Comparison of ENCODE assay signal across 24 cellular contexts in the genomic region with DNA sequence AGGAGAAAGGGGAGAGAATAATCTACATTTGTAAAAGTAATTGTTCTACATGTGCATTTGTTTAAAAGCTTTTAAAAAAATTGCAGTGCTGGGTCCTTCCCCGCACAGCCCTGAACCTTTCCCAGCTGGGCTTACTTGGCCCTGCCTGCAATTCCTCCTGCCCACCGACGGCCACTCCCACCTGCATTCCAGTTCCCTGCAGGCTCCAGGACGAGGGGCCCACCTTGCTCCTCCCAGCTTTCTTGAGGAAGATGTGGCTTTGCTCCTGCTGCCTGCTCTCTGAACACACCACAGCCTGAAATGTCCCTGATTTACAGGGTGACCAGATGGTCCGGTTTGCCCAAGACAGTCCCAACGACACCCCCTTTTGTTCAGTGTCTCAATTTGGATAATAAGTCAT.
DNase-seq lines count a peak whose midpoint lies in the region; ATAC-seq and TF ChIP-seq lines count a peak whose summit lies in the region.
"Had no signal": no experiment of that assay in that cellular context is flagged by ENCODE, and none has a peak within 500 bp of the region (broad histone marks: within the 10 kb centered on the region; RNA-seq: fewer than 3 reads in every experiment).

No MANE protein-coding gene starts in this region.

- ATAC-seq in left cardiac atrium = no peak
- no peak for ATAC-seq in HG03457 (IDR thresholded peaks at IDR 0.05; ENCODE audit: unreplicated experiment)
- ATAC-seq: body of pancreas; Right ventricle myocardium inferior; stimulated activated naive CD8-positive, alpha-beta T cell treated with anti-CD3 and anti-CD28 coated beads, Interleukin-15, amount 100 ng/mL, for 72 hours had no signal

- H3K9ac ChIP-seq in endodermal cell (ENCODE audit: extremely low read depth, low read length, poor library complexity, severe bottlenecking) = no peak overlapping the region
- no peak overlapping the region for H3K9ac ChIP-seq in mesendoderm (ENCODE audit: low read length)

- H3K4me3 ChIP-seq in left ventricle myocardium inferior (no peak overlapping the region), endodermal cell (ENCODE audit: low read length) (no peak overlapping the region), mesendoderm (ENCODE audit: low read length) (no peak overlapping the region), esophagus muscularis mucosa (no peak overlapping the region)
- H3K4me3 ChIP-seq: body of pancreas, colonic mucosa, smooth muscle cell, upper lobe of left lung had no signal

- H3K56ac ChIP-seq in mesendoderm (ENCODE audit: low read length) = no peak overlapping the region

- TF ChIP-seq POLR2A in esophagus muscularis mucosa (IDR thresholded peaks at IDR 0.05; ENCODE audit: low read depth) = no peak

- TF ChIP-seq CTCF in left ventricle myocardium inferior (IDR thresholded peaks at IDR 0.05; ENCODE audit: borderline replicate concordance) (no peak), endodermal cell (conservative IDR thresholded peaks at IDR 0.05) (peak; percentile 17), esophagus muscularis mucosa (IDR thresholded peaks at IDR 0.05) (no peak)

- H3K4me1 Mint-ChIP-seq in endodermal cell = peaks cover 15% of the 10 kb centered on the region
- H3K4me1 Mint-ChIP-seq: stimulated activated naive CD8-positive, alpha-beta T cell treated with anti-CD3 and anti-CD28 coated beads, Interleukin-15, amount 100 ng/mL, for 72 hours had no signal

- no peaks in the 10 kb centered on the region for H3K9me3 ChIP-seq in left ventricle myocardium inferior (replicated peaks)
- no peaks in the 10 kb centered on the region for H3K9me3 ChIP-seq in endodermal cell (ENCODE audit: control insufficient read depth, low read length)
- no peaks in the 10 kb centered on the region for H3K9me3 ChIP-seq in esophagus muscularis mucosa
- H3K9me3 ChIP-seq: body of pancreas, colonic mucosa, upper lobe of left lung had no signal

- 34 to 44% methylated on average over 6 of the region's 6 CpGs for WGBS in endodermal cell (ENCODE audit: insufficient coverage in 1 of 2, insufficient read length in 1 of 2), 2 experiments
- WGBS in mesendoderm (ENCODE audit: extremely low coverage, insufficient coverage, low lambda C conversion rate) = no CpG with 5 or more reads among the region's 6 CpGs
- WGBS in esophagus muscularis mucosa = 64% methylated on average over 6 of the region's 6 CpGs

- no peaks in the 10 kb centered on the region for H3K79me2 ChIP-seq in mesendoderm (ENCODE audit: control insufficient read depth, insufficient read depth, low read length)

- no peaks in the 10 kb centered on the region for H3K27me3 Mint-ChIP-seq in endodermal cell (ENCODE audit: insufficient read depth)
- H3K27me3 Mint-ChIP-seq: stimulated activated naive CD8-positive, alpha-beta T cell treated with anti-CD3 and anti-CD28 coated beads, Interleukin-15, amount 100 ng/mL, for 72 hours had no signal

- intact Hi-C loops in left ventricle myocardium inferior (cut with micrococcal nuclease) = no loop called here
- intact Hi-C loops in left cardiac atrium (cut with DNase I) = no loop called here
- intact Hi-C loops in esophagus muscularis mucosa (cut with DNase I) = no loop called here

- no peak overlapping the region for H3K23ac ChIP-seq in mesendoderm (ENCODE audit: low read length)

- H4K5ac ChIP-seq in mesendoderm (ENCODE audit: low read length) = no peak overlapping the region

- no peak overlapping the region for H2BK15ac ChIP-seq in mesendoderm (replicated peaks; ENCODE audit: low read depth)

- peaks cover 4% of the 10 kb centered on the region for H3K79me1 ChIP-seq in mesendoderm (ENCODE audit: low read length)

- H2AK5ac ChIP-seq in mesendoderm (ENCODE audit: low read length) = no peak overlapping the region

- no peak overlapping the region for H3K4ac ChIP-seq in mesendoderm (ENCODE audit: low read depth, low read length)

- peak overlapping the region; percentile 76 for H3K27ac Mint-ChIP-seq in endodermal cell
- H3K27ac Mint-ChIP-seq: activated naive CD8-positive, alpha-beta T cell treated with anti-CD3 and anti-CD28 coated beads, Interleukin-2, amount 10 ng/mL, durations not matched to agents 7 days and 5 days; activated T-helper 1 cell treated with anti-CD3 and anti-CD28 coated beads, Interleukin-12 subunit alpha, Interleukin-12 subunit beta, Interleukin-2, Interleukin-4 antibody, amounts not matched to agents 30 ng/mL and 10 ng/mL and 1 ng/mL, durations not matched to agents 14 hours and 24 hours and 36 hours; B cell; natural killer cell treated with Interleukin-12 subunit alpha and Interleukin-12 subunit beta and Interleukin-15 and Interleukin-18, amount 100 ng/mL, for 72 hours had no signal

- no peak overlapping the region for H2BK5ac ChIP-seq in mesendoderm (ENCODE audit: low read length)

- peak overlapping the region; percentile 45 for H3K27ac ChIP-seq in left ventricle myocardium inferior (replicated peaks)
- no peak overlapping the region for H3K27ac ChIP-seq in endodermal cell (ENCODE audit: low read depth, low read length)
- H3K27ac ChIP-seq in mesendoderm (ENCODE audit: low read depth, low read length) = no peak overlapping the region
- no peak overlapping the region for H3K27ac ChIP-seq in esophagus muscularis mucosa (replicated peaks in 1 of 4)
- H3K27ac ChIP-seq: body of pancreas, colonic mucosa, upper lobe of left lung had no signal

- H3K36me3 ChIP-seq in left ventricle myocardium inferior = no peaks in the 10 kb centered on the region
- no peaks in the 10 kb centered on the region for H3K36me3 ChIP-seq in endodermal cell (ENCODE audit: control insufficient read depth, insufficient read depth, low read length)
- no peaks in the 10 kb centered on the region for H3K36me3 ChIP-seq in mesendoderm (ENCODE audit: control insufficient read depth, insufficient read depth, low read length)
- H3K36me3 ChIP-seq in esophagus muscularis mucosa = peaks cover 0 to 7% (median 0%) of the 10 kb centered on the region in 4 donors
- H3K36me3 ChIP-seq: colonic mucosa, upper lobe of left lung had no signal

- no peaks in the 10 kb centered on the region for H3K27me3 ChIP-seq in left ventricle myocardium inferior (ENCODE audit: low read depth)
- H3K27me3 ChIP-seq in endodermal cell (ENCODE audit: control insufficient read depth, insufficient read depth, low read length, poor library complexity, severe bottlenecking) = no peaks in the 10 kb centered on the region
- no peaks in the 10 kb centered on the region for H3K27me3 ChIP-seq in mesendoderm (ENCODE audit: insufficient read depth, low read length, poor library complexity)
- H3K27me3 ChIP-seq in esophagus muscularis mucosa = no peaks in the 10 kb centered on the region
- H3K27me3 ChIP-seq: body of pancreas, colonic mucosa, upper lobe of left lung had no signal

- no peaks in the 10 kb centered on the region for H3K36me3 Mint-ChIP-seq in endodermal cell (ENCODE audit: low read depth)
- H3K36me3 Mint-ChIP-seq: activated naive CD8-positive, alpha-beta T cell treated with anti-CD3 and anti-CD28 coated beads, Interleukin-2, amount 10 ng/mL, durations not matched to agents 7 days and 5 days; natural killer cell treated with Interleukin-12 subunit alpha and Interleukin-12 subunit beta and Interleukin-15 and Interleukin-18, amount 100 ng/mL, for 72 hours had no signal

- H3K9me3 Mint-ChIP-seq in endodermal cell = no peaks in the 10 kb centered on the region
- H3K9me3 Mint-ChIP-seq: activated naive CD8-positive, alpha-beta T cell treated with anti-CD3 and anti-CD28 coated beads, Interleukin-2, amount 10 ng/mL, durations not matched to agents 7 days and 5 days; activated T-helper 1 cell treated with anti-CD3 and anti-CD28 coated beads, Interleukin-12 subunit alpha, Interleukin-12 subunit beta, Interleukin-2, Interleukin-4 antibody, amounts not matched to agents 30 ng/mL and 10 ng/mL and 1 ng/mL, durations not matched to agents 14 hours and 24 hours and 36 hours; natural killer cell treated with Interleukin-12 subunit alpha and Interleukin-12 subunit beta and Interleukin-15 and Interleukin-18, amount 100 ng/mL, for 72 hours; stimulated activated naive CD8-positive, alpha-beta T cell treated with anti-CD3 and anti-CD28 coated beads, Interleukin-15, amount 100 ng/mL, for 72 hours had no signal

- TF ChIP-seq EP300 in esophagus muscularis mucosa (IDR thresholded peaks at IDR 0.05) = no peak

- H4K8ac ChIP-seq in mesendoderm (ENCODE audit: low read depth, low read length) = no peak overlapping the region

- DNase-seq in left ventricle myocardium inferior (no peak), left cardiac atrium (no peak), endodermal cell (peak; percentile 93), mesendoderm (peak; percentile 87), esophagus muscularis mucosa (ENCODE audit: extremely low spot score) (no peak), DMS153 treated with DMSO at 0.1 percent for 48 hours (lab: John Stamatoyannopoulos, UW; ENCODE audit: unreplicated experiment) (no peak)
- no peak for DNase-seq in activated CD4-positive, alpha-beta T cell treated with anti-CD3 and anti-CD28 coated beads, Interleukin-2, amount 50 U/mL, for 4 hours
- DNase-seq: 8988T; activated naive CD8-positive, alpha-beta T cell treated with anti-CD3 and anti-CD28 coated beads, Interleukin-2, amount 10 ng/mL, durations not matched to agents 7 days and 5 days; body of pancreas; colonic mucosa; midbrain; NCI-H1105; NCI-H524 treated with DMSO at 0.1 percent for 48 hours; OCI-M1; stimulated activated CD4-positive, alpha-beta T cell treated with anti-CD3 and anti-CD28 coated beads, Interleukin-4, amount 100 ng/mL, for 1 hour; stimulated activated naive CD8-positive, alpha-beta T cell treated with anti-CD3 and anti-CD28 coated beads, Interleukin-15, amount 100 ng/mL, for 72 hours; upper lobe of left lung had no signal

- no peak overlapping the region for H3K4me2 ChIP-seq in mesendoderm (ENCODE audit: low read length)
- H3K4me2 ChIP-seq: smooth muscle cell had no signal

- no peak overlapping the region for H3K4me3 Mint-ChIP-seq in endodermal cell
- H3K4me3 Mint-ChIP-seq: activated naive CD8-positive, alpha-beta T cell treated with anti-CD3 and anti-CD28 coated beads, Interleukin-2, amount 10 ng/mL, durations not matched to agents 7 days and 5 days; activated T-helper 1 cell treated with anti-CD3 and anti-CD28 coated beads, Interleukin-12 subunit alpha, Interleukin-12 subunit beta, Interleukin-2, Interleukin-4 antibody, amounts not matched to agents 30 ng/mL and 10 ng/mL and 1 ng/mL, durations not matched to agents 14 hours and 24 hours and 36 hours; B cell; natural killer cell treated with Interleukin-12 subunit alpha and Interleukin-12 subunit beta and Interleukin-15 and Interleukin-18, amount 100 ng/mL, for 72 hours; stimulated activated naive CD8-positive, alpha-beta T cell treated with anti-CD3 and anti-CD28 coated beads, Interleukin-15, amount 100 ng/mL, for 72 hours had no signal

- peaks cover 53% of the 10 kb centered on the region for H3K4me1 ChIP-seq in left ventricle myocardium inferior
- H3K4me1 ChIP-seq in endodermal cell (ENCODE audit: control insufficient read depth, insufficient read depth, low read length) = peaks cover 12% of the 10 kb centered on the region
- H3K4me1 ChIP-seq in mesendoderm (ENCODE audit: control insufficient read depth, low read depth, low read length) = peaks cover 5% of the 10 kb centered on the region
- H3K4me1 ChIP-seq in esophagus muscularis mucosa = peaks cover 11 to 19% (median 16%) of the 10 kb centered on the region in 4 donors
- H3K4me1 ChIP-seq: body of pancreas, colonic mucosa had no signal

- no peak overlapping the region for H3K18ac ChIP-seq in mesendoderm (ENCODE audit: low read length)

- no peak overlapping the region for H2BK120ac ChIP-seq in mesendoderm (ENCODE audit: low read depth, low read length)

Comparison
In these comparisons a context has a peak if more than half of its experiments do, and no peak if none do; other contexts are left out.
1. DNase-seq: peak in endodermal cell (single experiment) and mesendoderm (single experiment); none in left ventricle myocardium inferior (single experiment), left cardiac atrium (single experiment), activated CD4-positive, alpha-beta T cell treated with anti-CD3 and anti-CD28 coated beads, Interleukin-2, amount 50 U/mL, for 4 hours (0 of 2), esophagus muscularis mucosa (single experiment) and DMS153 treated with DMSO at 0.1 percent for 48 hours (single experiment).